Comparison of ENCODE assay signal across 17 cellular contexts in genomic region chr1:108009603-108010195, GRCh38. TPM values are rescaled to one million over a fixed set of nuclear protein-coding genes. Genes with fewer than 3 reads are reported as not detected.
A peak's percentile ranks its signal among the peaks of the same experiment; 100 is the strongest.
DNase-seq lines count a peak whose midpoint lies in the region; ATAC-seq, FAIRE-seq and TF ChIP-seq lines count a peak whose summit lies in the region.
"Had no signal": no experiment of that assay in that cellular context is flagged by ENCODE, and none has a peak within 500 bp of the region (broad histone marks: within the 10 kb centered on the region; RNA-seq: fewer than 3 reads in every experiment).

No MANE protein-coding gene starts in this region.

- ATAC-seq in activated T-helper 17 cell treated with anti-CD3 and anti-CD28 coated beads, Interleukin-2, amount 50 U/mL, for 72 hours (replicated peaks), result peak; percentile 78
- ATAC-seq in left ventricle myocardium superior (no peak), GM18870 (IDR thresholded peaks at IDR 0.05; ENCODE audit: unreplicated experiment) (no peak)
- ATAC-seq: right lobe of liver; stimulated activated naive B cell treated with anti-CD40 and anti-IgM and Interleukin-4, amounts not matched to agents 10 μg/mL and 1 μg/mL and 100 μg/mL, for 72 hours had no signal

- in situ Hi-C loops in ACHN (cut with HindIII; ENCODE audit: low pct_ligation_motif_present, low pct_unique_long_range_greater_than_20kb, low sequenced_read_pairs), result no loop called here

- H3K36me3 Mint-ChIP-seq in activated T-helper 17 cell treated with anti-CD3 and anti-CD28 coated beads, Interleukin-2, amount 50 U/mL, for 72 hours (ENCODE audit: low read depth), result no peaks in the 10 kb centered on the region
- H3K36me3 Mint-ChIP-seq: memory B cell had no signal

- intact Hi-C loops in left ventricle myocardium superior (cut with micrococcal nuclease), result no loop called here

- FAIRE-seq in H54 (lab: Jason Lieb, UNC), result peak; percentile 89

- no peak overlapping the region for H3K4me3 ChIP-seq in foreskin fibroblast (ENCODE audit: low read depth in 1 of 2, low read length in 2 of 2)
- H3K4me3 ChIP-seq: MG63, right lobe of liver had no signal

- no peak overlapping the region for H3K27ac Mint-ChIP-seq in activated T-helper 17 cell treated with anti-CD3 and anti-CD28 coated beads, Interleukin-2, amount 50 U/mL, for 72 hours
- H3K27ac Mint-ChIP-seq: B cell; memory B cell; stimulated activated naive B cell treated with anti-CD40 and anti-IgM and Interleukin-4, amounts not matched to agents 10 μg/mL and 1 μg/mL and 100 μg/mL, for 72 hours had no signal

- TF ChIP-seq POLR2A in H54 (IDR thresholded peaks at IDR 0.05; ENCODE audit: low read depth, low read length), result no peak

- H3K4me1 Mint-ChIP-seq in activated T-helper 17 cell treated with anti-CD3 and anti-CD28 coated beads, Interleukin-2, amount 50 U/mL, for 72 hours, result peaks cover 5% of the 10 kb centered on the region

- no peaks in the 10 kb centered on the region for H3K27me3 Mint-ChIP-seq in activated T-helper 17 cell treated with anti-CD3 and anti-CD28 coated beads, Interleukin-2, amount 50 U/mL, for 72 hours
- H3K27me3 Mint-ChIP-seq: B cell; stimulated activated naive B cell treated with anti-CD40 and anti-IgM and Interleukin-4, amounts not matched to agents 10 μg/mL and 1 μg/mL and 100 μg/mL, for 72 hours had no signal

- DNase-seq in ACHN (peak; percentile 11), H54 (ENCODE audit: insufficient read length, low spot score) (no peak), foreskin fibroblast (peak; percentile 40 to 76), left ventricle myocardium superior (no peak), iPS-NIHi7 (ENCODE audit: extremely low spot score) (no peak)
- DNase-seq in central memory CD4-positive, alpha-beta T cell, result no peak
- DNase-seq: amygdala; dermis blood vessel endothelial cell; MG63; NCI-H2081 treated with DMSO at 0.1 percent for 48 hours; NCI-H774; right lobe of liver; stimulated activated naive B cell treated with anti-CD40 and anti-IgM and Interleukin-4, amounts not matched to agents 10 μg/mL and 1 μg/mL and 100 μg/mL, for 72 hours had no signal

- no peak overlapping the region for H3K4me3 Mint-ChIP-seq in activated T-helper 17 cell treated with anti-CD3 and anti-CD28 coated beads, Interleukin-2, amount 50 U/mL, for 72 hours
- H3K4me3 Mint-ChIP-seq: B cell; memory B cell; stimulated activated naive B cell treated with anti-CD40 and anti-IgM and Interleukin-4, amounts not matched to agents 10 μg/mL and 1 μg/mL and 100 μg/mL, for 72 hours had no signal

- TF ChIP-seq CTCF in foreskin fibroblast (IDR thresholded peaks at IDR 0.05; ENCODE audit: low read depth, low read length), result no peak

- peaks cover 4% of the 10 kb centered on the region for H3K9me3 Mint-ChIP-seq in activated T-helper 17 cell treated with anti-CD3 and anti-CD28 coated beads, Interleukin-2, amount 50 U/mL, for 72 hours
- H3K9me3 Mint-ChIP-seq: memory B cell had no signal

RNA-seq across cellular contexts. Expression of gene VAV3, which starts 44.7 kb away (rescaled TPM):
- 1 to 10 TPM; 1.7 to 4.9 TPM for total RNA-seq in activated T-helper 17 cell treated with anti-CD3 and anti-CD28 coated beads, Interleukin-2, amount 50 U/mL, for 72 hours
- total RNA-seq in left ventricle myocardium superior, result 2.1 TPM

Comparison
In these comparisons a context has a peak if more than half of its experiments do, and no peak if none do; other contexts are left out.
1. DNase-seq: peak in ACHN (single experiment) and foreskin fibroblast (2 of 2); none in H54 (single experiment), central memory CD4-positive, alpha-beta T cell (single experiment), left ventricle myocardium superior (single experiment) and iPS-NIHi7 (single experiment).